In the genomic region with DNA sequence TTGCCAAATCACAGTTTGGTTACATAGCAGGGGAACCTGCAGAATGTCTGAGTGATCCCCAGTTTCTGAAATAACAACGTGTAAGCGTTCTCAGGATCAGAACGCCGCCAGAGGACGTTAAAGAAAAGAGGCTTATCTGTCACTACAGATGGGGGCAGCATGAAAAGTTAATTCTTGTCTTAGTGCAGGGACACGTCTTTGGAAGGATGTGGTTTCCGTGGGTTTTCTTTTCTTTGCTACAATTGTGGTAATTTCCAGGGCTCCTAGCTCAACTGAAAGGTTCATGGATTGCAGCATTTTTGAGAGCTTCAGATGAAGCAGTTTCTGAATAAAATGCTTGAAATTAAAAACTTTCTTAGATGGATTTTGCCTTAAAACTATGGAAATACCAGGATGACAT, we compare ENCODE assay signal across 10 cellular contexts.
DNase-seq lines count a peak whose midpoint lies in the region; ATAC-seq, FAIRE-seq and TF ChIP-seq lines count a peak whose summit lies in the region.
"Had no signal": no experiment of that assay in that cellular context is flagged by ENCODE, and none has a peak within 500 bp of the region (broad histone marks: within the 10 kb centered on the region; RNA-seq: fewer than 3 reads in every experiment).

No MANE protein-coding gene starts in this region.

- no peak for TF ChIP-seq CTCF in lower lobe of right lung (IDR thresholded peaks at IDR 0.05)

- intact Hi-C loops in activated CD4-positive, alpha-beta memory T cell treated with anti-CD3 and anti-CD28 coated beads for 36 hours (cut with micrococcal nuclease), result loop anchor here (1.0 to 5.0 kb wide), 3 partner anchors 51 to 106 kb away; no protein-coding TSS in a partner anchor
- intact Hi-C loops in lower lobe of right lung (cut with DNase I), result no loop called here

- CTCF ChIA-PET in activated CD4-positive, alpha-beta memory T cell treated with anti-CD3 and anti-CD28 coated beads for 36 hours (lab: Charles Lee), result interaction anchor here (0.7 to 2.4 kb wide), 14 partner anchors 20 to 197 kb away, joined by 3 to 19 read pairs (median 4); a partner anchor contains a TSS

- in situ Hi-C loops in KBM-7 (cut with MboI; ENCODE audit: low pct_unique_long_range_greater_than_20kb, low sequenced_read_pairs), result no loop called here

- H3K4me3 Mint-ChIP-seq in activated CD4-positive, alpha-beta memory T cell treated with anti-CD3 and anti-CD28 coated beads for 36 hours, result peak overlapping the region; percentile 3
- H3K4me3 Mint-ChIP-seq in natural killer cell treated with Interleukin-12 subunit alpha and Interleukin-12 subunit beta and Interleukin-15 and Interleukin-18, amount 100 ng/mL, for 72 hours, result peak overlapping the region; percentile 99

- H3K27ac Mint-ChIP-seq in activated CD4-positive, alpha-beta memory T cell treated with anti-CD3 and anti-CD28 coated beads for 36 hours, result peak overlapping the region; percentile 93
- peak overlapping the region; percentile 100 for H3K27ac Mint-ChIP-seq in natural killer cell treated with Interleukin-12 subunit alpha and Interleukin-12 subunit beta and Interleukin-15 and Interleukin-18, amount 100 ng/mL, for 72 hours

- H3K4me3 ChIP-seq in lower lobe of right lung, result no peak overlapping the region
- H3K4me3 ChIP-seq: left ventricle myocardium inferior, MG63 had no signal

- H3K9me3 ChIP-seq in lower lobe of right lung, result no peaks in the 10 kb centered on the region
- H3K9me3 ChIP-seq: left ventricle myocardium inferior, MG63 had no signal

- no peaks in the 10 kb centered on the region for H3K27me3 ChIP-seq in lower lobe of right lung (ENCODE audit: low read depth)

- peak; percentile 87 to 89 for ATAC-seq in natural killer cell treated with Interleukin-12 subunit alpha and Interleukin-12 subunit beta and Interleukin-15 and Interleukin-18, amount 100 ng/mL, for 72 hours
- ATAC-seq in lower lobe of right lung (no peak), HG02642 (IDR thresholded peaks at IDR 0.05; ENCODE audit: poor library complexity, unreplicated experiment) (no peak)

- FAIRE-seq in GM12891 (lab: Jason Lieb, UNC), result peak; percentile 60

- H3K36me3 Mint-ChIP-seq in activated CD4-positive, alpha-beta memory T cell treated with anti-CD3 and anti-CD28 coated beads for 36 hours, result peaks cover 48% of the 10 kb centered on the region
- H3K36me3 Mint-ChIP-seq in natural killer cell treated with Interleukin-12 subunit alpha and Interleukin-12 subunit beta and Interleukin-15 and Interleukin-18, amount 100 ng/mL, for 72 hours, result peaks cover 52% of the 10 kb centered on the region

- DNase-seq in GM12891 (ENCODE audit: insufficient read length, low spot score), result peak; percentile 14
- DNase-seq in KBM-7, result peak; percentile 93
- DNase-seq in activated CD4-positive, alpha-beta memory T cell treated with anti-CD3 and anti-CD28 coated beads for 36 hours, result peak; percentile 66
- DNase-seq in natural killer cell treated with Interleukin-12 subunit alpha and Interleukin-12 subunit beta and Interleukin-15 and Interleukin-18, amount 100 ng/mL, for 72 hours (ENCODE audit: low spot score), result peak; percentile 82
- DNase-seq in C1 segment of cervical spinal cord (lab: John Stamatoyannopoulos, UW), result no peak
- DNase-seq in lower lobe of right lung, result no peak
- DNase-seq in ecto neural progenitor cell (ENCODE audit: low spot score), result no peak
- DNase-seq: left ventricle myocardium inferior, MG63 had no signal

- TF ChIP-seq POLR2A in GM12891 (IDR thresholded peaks at IDR 0.05; ENCODE audit: low read depth, low read length), result no peak

- H3K4me1 ChIP-seq in lower lobe of right lung, result no peaks in the 10 kb centered on the region
- H3K4me1 ChIP-seq: left ventricle myocardium inferior had no signal

- no peaks in the 10 kb centered on the region for H3K27me3 Mint-ChIP-seq in activated CD4-positive, alpha-beta memory T cell treated with anti-CD3 and anti-CD28 coated beads for 36 hours
- H3K27me3 Mint-ChIP-seq in natural killer cell treated with Interleukin-12 subunit alpha and Interleukin-12 subunit beta and Interleukin-15 and Interleukin-18, amount 100 ng/mL, for 72 hours, result no peaks in the 10 kb centered on the region

- H3K9me3 Mint-ChIP-seq in activated CD4-positive, alpha-beta memory T cell treated with anti-CD3 and anti-CD28 coated beads for 36 hours, result no peaks in the 10 kb centered on the region
- H3K9me3 Mint-ChIP-seq in natural killer cell treated with Interleukin-12 subunit alpha and Interleukin-12 subunit beta and Interleukin-15 and Interleukin-18, amount 100 ng/mL, for 72 hours, result peaks cover 8% of the 10 kb centered on the region

- peaks cover 45% of the 10 kb centered on the region for H3K4me1 Mint-ChIP-seq in activated CD4-positive, alpha-beta memory T cell treated with anti-CD3 and anti-CD28 coated beads for 36 hours (ENCODE audit: low read depth)
- H3K4me1 Mint-ChIP-seq in natural killer cell treated with Interleukin-12 subunit alpha and Interleukin-12 subunit beta and Interleukin-15 and Interleukin-18, amount 100 ng/mL, for 72 hours (ENCODE audit: low read depth in 2 of 2), result peaks cover 77 to 79% of the 10 kb centered on the region in 2 donors

- H3K27ac ChIP-seq in lower lobe of right lung, result no peak overlapping the region
- H3K27ac ChIP-seq: left ventricle myocardium inferior had no signal

- POLR2A ChIA-PET in activated CD4-positive, alpha-beta memory T cell treated with anti-CD3 and anti-CD28 coated beads for 36 hours (lab: Charles Lee), result interaction anchor here (1.3 to 1.6 kb wide), 6 partner anchors 18 to 110 kb away, joined by 3 to 12 read pairs (median 5); no protein-coding TSS in a partner anchor

- peaks cover 4% of the 10 kb centered on the region for H3K36me3 ChIP-seq in lower lobe of right lung
- H3K36me3 ChIP-seq: left ventricle myocardium inferior, MG63 had no signal

TF ChIP-seq in GM12891, 5 proteins besides CTCF, POLR2A, EP300 and RAD21:
- TF ChIP-seq POU2F2 (IDR thresholded peaks at IDR 0.05; ENCODE audit: low read depth, low read length) (no peak), TAF1 (IDR thresholded peaks at IDR 0.05; ENCODE audit: low read depth, low read length) (no peak), SPI1 (IDR thresholded peaks at IDR 0.05; ENCODE audit: low read depth, low read length) (no peak), PAX5 (IDR thresholded peaks at IDR 0.05; ENCODE audit: insufficient read depth, low read length, severe bottlenecking) (no peak), POLR2AphosphoS5 (IDR thresholded peaks at IDR 0.05; ENCODE audit: low read depth, low read length) (no peak)

Comparison
In these comparisons a context has a peak if more than half of its experiments do, and no peak if none do; other contexts are left out.
1. DNase-seq: peak in GM12891 (single experiment), KBM-7 (single experiment), activated CD4-positive, alpha-beta memory T cell treated with anti-CD3 and anti-CD28 coated beads for 36 hours (single experiment) and natural killer cell treated with Interleukin-12 subunit alpha and Interleukin-12 subunit beta and Interleukin-15 and Interleukin-18, amount 100 ng/mL, for 72 hours (single experiment); none in C1 segment of cervical spinal cord (0 of 14), lower lobe of right lung (single experiment) and ecto neural progenitor cell (single experiment).
2. ATAC-seq: peak in natural killer cell treated with Interleukin-12 subunit alpha and Interleukin-12 subunit beta and Interleukin-15 and Interleukin-18, amount 100 ng/mL, for 72 hours (2 of 2); none in lower lobe of right lung (0 of 2) and HG02642 (single experiment).